ENCODE assay signal across 1 cellular context in genomic region chr6:100880901-100881706, GRCh38.
TF ChIP-seq lines count a peak whose summit lies in the region.

TSS of gene ASCC3 (minus strand) at chr6:100881329. CDS start at chr6:100867997, 13,332 bp downstream.

TF ChIP-seq in WTC11, 78 proteins besides CTCF, POLR2A, EP300 and RAD21 (continued from another document and continues in another):
- peak; percentile 97 for TF ChIP-seq HMGXB4 (CRISPR knock-in tag; IDR thresholded peaks at IDR 0.05)
- peak; percentile 63 for TF ChIP-seq GABPB1 (CRISPR knock-in tag; IDR thresholded peaks at IDR 0.05)
- peak; percentile 57; the same call in 1 of the 2 replicates for TF ChIP-seq TCF7 (CRISPR knock-in tag; IDR thresholded peaks at IDR 0.05; ENCODE audit: low read depth)
- TF ChIP-seq CREB1 (CRISPR knock-in tag; IDR thresholded peaks at IDR 0.05), result peak; percentile 93
- TF ChIP-seq ZNF281 (CRISPR knock-in tag; IDR thresholded peaks at IDR 0.05), result 0 out of 2 replicates have a peak, but pooled peaks have one; percentile 24
- peak; percentile 87 for TF ChIP-seq ESRRA (CRISPR knock-in tag; IDR thresholded peaks at IDR 0.05; ENCODE audit: borderline replicate concordance)
- peak; percentile 72; the same call in 1 of the 2 replicates for TF ChIP-seq MYBL2 (CRISPR knock-in tag; IDR thresholded peaks at IDR 0.05)
- TF ChIP-seq E2F5 (CRISPR knock-in tag; IDR thresholded peaks at IDR 0.05), result peak; percentile 93
- no peak for TF ChIP-seq EMX1 (CRISPR knock-in tag; IDR thresholded peaks at IDR 0.05)
- TF ChIP-seq ZNF532 (CRISPR knock-in tag; IDR thresholded peaks at IDR 0.05; ENCODE audit: borderline replicate concordance), result no peak
- TF ChIP-seq IRF1 (CRISPR knock-in tag; IDR thresholded peaks at IDR 0.05), result peak; percentile 73; the same call in 1 of the 2 replicates
- TF ChIP-seq ATF6 (CRISPR knock-in tag; IDR thresholded peaks at IDR 0.05), result no peak
- TF ChIP-seq SMAD3 (CRISPR knock-in tag; IDR thresholded peaks at IDR 0.05; ENCODE audit: borderline replicate concordance), result peak; percentile 79; the same call in 1 of the 2 replicates
- TF ChIP-seq AFF4 (CRISPR knock-in tag; IDR thresholded peaks at IDR 0.05; ENCODE audit: borderline replicate concordance), result peak; percentile 86; the same call in 1 of the 2 replicates
- peak; percentile 54; the same call in 1 of the 2 replicates for TF ChIP-seq ZNF121 (CRISPR knock-in tag; IDR thresholded peaks at IDR 0.05)
- TF ChIP-seq JUN (CRISPR knock-in tag; IDR thresholded peaks at IDR 0.05), result no peak
- TF ChIP-seq SMAD4 (CRISPR knock-in tag; IDR thresholded peaks at IDR 0.05), result no peak
- TF ChIP-seq ZNF263 (CRISPR knock-in tag; IDR thresholded peaks at IDR 0.05; ENCODE audit: low read depth), result peak; percentile 44; the same call in 1 of the 2 replicates
- no peak for TF ChIP-seq MLX (CRISPR knock-in tag; IDR thresholded peaks at IDR 0.05)
- TF ChIP-seq ZBTB21 (CRISPR knock-in tag; IDR thresholded peaks at IDR 0.05; ENCODE audit: borderline replicate concordance), result peak; percentile 94; the same call in 1 of the 2 replicates
- TF ChIP-seq ETV6 (CRISPR knock-in tag; IDR thresholded peaks at IDR 0.05), result peak; percentile 81
- TF ChIP-seq TP53 (CRISPR knock-in tag; IDR thresholded peaks at IDR 0.05), result peak; percentile 75; the same call in 1 of the 2 replicates
- peak; percentile 89; the same call in 1 of the 2 replicates for TF ChIP-seq E2F1 (CRISPR knock-in tag; IDR thresholded peaks at IDR 0.05)
- no peak for TF ChIP-seq ELF4 (CRISPR knock-in tag; IDR thresholded peaks at IDR 0.05; ENCODE audit: low read depth)
- peak; percentile 80 for TF ChIP-seq SP1 (CRISPR knock-in tag; conservative IDR thresholded peaks at IDR 0.05)
- no peak for TF ChIP-seq HMGA2 (CRISPR knock-in tag; IDR thresholded peaks at IDR 0.05)
- TF ChIP-seq ZBTB43 (CRISPR knock-in tag; IDR thresholded peaks at IDR 0.05), result peak; percentile 92
- no peak for TF ChIP-seq ATF2 (CRISPR knock-in tag; IDR thresholded peaks at IDR 0.05; ENCODE audit: borderline replicate concordance, low read depth)
- no peak for TF ChIP-seq MXD4 (CRISPR knock-in tag; IDR thresholded peaks at IDR 0.05; ENCODE audit: borderline replicate concordance)
